In the genomic region with DNA sequence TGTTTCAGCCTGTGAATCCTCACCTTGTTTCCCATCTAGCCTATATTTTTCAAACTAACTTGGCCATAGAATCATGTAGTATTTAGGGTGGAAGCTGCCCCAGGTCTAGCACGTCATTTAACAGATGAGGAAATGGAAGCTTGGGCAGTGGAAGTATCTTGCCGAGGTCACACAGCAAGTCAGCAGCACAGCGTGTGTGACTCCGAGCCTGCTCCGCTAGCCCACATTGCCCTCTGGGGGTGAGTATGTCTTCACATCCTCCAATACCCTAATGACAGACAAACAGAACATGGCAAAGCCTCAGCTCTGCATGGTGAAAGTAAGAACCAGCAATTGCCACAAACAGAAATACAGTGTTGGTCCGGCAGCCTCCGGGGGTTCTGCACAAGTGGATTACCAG, we compare ENCODE assay signal across 8 cellular contexts. TPM values are rescaled to one million over a fixed set of nuclear protein-coding genes. Genes with fewer than 3 reads are reported as not detected.
A peak's percentile ranks its signal among the peaks of the same experiment; 100 is the strongest.
DNase-seq lines count a peak whose midpoint lies in the region; ATAC-seq lines count a peak whose summit lies in the region.

No MANE protein-coding gene starts in this region.

- peak; percentile 59 for ATAC-seq in GM19467 (IDR thresholded peaks at IDR 0.05; ENCODE audit: unreplicated experiment)
- peak; percentile 79 for ATAC-seq in Right ventricle myocardium superior (ENCODE audit: poor library complexity)
- ATAC-seq in HG03045 (IDR thresholded peaks at IDR 0.05; ENCODE audit: unreplicated experiment): no peak

- intact Hi-C loops in Right ventricle myocardium superior (cut with DNase I): no loop called here

- DNase-seq in MV-4-11 (lab: John Stamatoyannopoulos, UW) (peak; percentile 97), Right ventricle myocardium superior (peak; percentile 66), NCI-H1092 (lab: John Stamatoyannopoulos, UW) (no peak), GM19240 (ENCODE audit: insufficient read length, low spot score) (no peak)
- DNase-seq in activated CD8-positive, alpha-beta memory T cell treated with anti-CD3 and anti-CD28 coated beads for 4 hours (ENCODE audit: low read depth in 2 of 2): peak; percentile 29 to 50
- peak; percentile 67 for DNase-seq in stimulated activated CD4-positive, alpha-beta T cell treated with anti-CD3 and anti-CD28 coated beads, Interleukin-15, amount 100 ng/mL, for 24 hours

RNA-seq across cellular contexts. Expression of gene CCR5, which starts 2.2 kb away (rescaled TPM):
- 0.24 TPM for total RNA-seq in Right ventricle myocardium superior

RNA-seq across cellular contexts. Expression of gene CCR2, which starts 14.7 kb away (rescaled TPM):
- total RNA-seq in Right ventricle myocardium superior: 0.91 TPM

RNA-seq across cellular contexts. Expression of gene CCRL2, which starts 38.5 kb away (rescaled TPM):
- 1.1 TPM for total RNA-seq in Right ventricle myocardium superior

Comparison
In these comparisons a context has a peak if more than half of its experiments do, and no peak if none do; other contexts are left out.
1. DNase-seq: peak in MV-4-11 (single experiment), activated CD8-positive, alpha-beta memory T cell treated with anti-CD3 and anti-CD28 coated beads for 4 hours (2 of 2), Right ventricle myocardium superior (single experiment) and stimulated activated CD4-positive, alpha-beta T cell treated with anti-CD3 and anti-CD28 coated beads, Interleukin-15, amount 100 ng/mL, for 24 hours (single experiment); none in NCI-H1092 (single experiment) and GM19240 (single experiment).